In genomic region chr11:10097615-10098014, GRCh38 we compare ENCODE assay signal across 30 cellular contexts.
"Had no signal": no experiment of that assay in that cellular context is flagged by ENCODE, and none has a peak within 500 bp of the region (broad histone marks: within the 10 kb centered on the region; RNA-seq: fewer than 3 reads in every experiment).

No MANE protein-coding gene starts in this region.

- H3K4me1 Mint-ChIP-seq: endodermal cell; nephron; neural progenitor cell; stimulated activated naive CD8-positive, alpha-beta T cell treated with anti-CD3 and anti-CD28 coated beads, Interleukin-15, amount 100 ng/mL, for 72 hours had no signal

- H3K27me3 Mint-ChIP-seq: naive thymus-derived CD4-positive, alpha-beta T cell; stimulated activated naive CD8-positive, alpha-beta T cell treated with anti-CD3 and anti-CD28 coated beads, Interleukin-15, amount 100 ng/mL, for 72 hours had no signal

- H3K4me3 ChIP-seq: dorsolateral prefrontal cortex, esophagus muscularis mucosa, gastroesophageal sphincter, neural progenitor cell, psoas muscle, right lobe of liver, suprapubic skin, thyroid gland had no signal

- FAIRE-seq: colon, endothelial cell of umbilical vein, small intestine had no signal

- DNase-seq: central memory CD4-positive, alpha-beta T cell; dorsolateral prefrontal cortex; effector CD4-positive, alpha-beta T cell; endodermal cell; foreskin keratinocyte; hypothalamus; immature natural killer cell; islet precursor cell; kidney glomerular epithelial cell; mesenchymal stem cell; midbrain; naive thymus-derived CD4-positive, alpha-beta T cell; nucleus accumbens; posterior cingulate gyrus; psoas muscle; right lobe of liver; small intestine; stimulated activated CD4-positive, alpha-beta T cell treated with anti-CD3 and anti-CD28 coated beads, Interleukin-15, amount 100 ng/mL, for 24 hours; stimulated activated CD4-positive, alpha-beta T cell treated with anti-CD3 and anti-CD28 coated beads, Interleukin-2, amount 100 ng/mL, for 48 hours; stimulated activated naive CD4-positive, alpha-beta T cell; stimulated activated naive CD8-positive, alpha-beta T cell treated with anti-CD3 and anti-CD28 coated beads, Interleukin-15, amount 100 ng/mL, for 72 hours; thyroid gland; trophoblast cell had no signal

- H3K27ac Mint-ChIP-seq: endodermal cell; immature natural killer cell; naive thymus-derived CD4-positive, alpha-beta T cell; nephron; neural progenitor cell; stimulated activated naive CD8-positive, alpha-beta T cell treated with anti-CD3 and anti-CD28 coated beads, Interleukin-15, amount 100 ng/mL, for 72 hours had no signal

- ATAC-seq: foreskin keratinocyte; gastroesophageal sphincter; naive thymus-derived CD4-positive, alpha-beta T cell; psoas muscle; right lobe of liver; stimulated activated naive CD8-positive, alpha-beta T cell treated with anti-CD3 and anti-CD28 coated beads, Interleukin-15, amount 100 ng/mL, for 72 hours had no signal

- H3K36me3 ChIP-seq: right lobe of liver, thyroid gland had no signal

- H3K27me3 ChIP-seq: dorsolateral prefrontal cortex, esophagus muscularis mucosa, foreskin keratinocyte, gastroesophageal sphincter, neural progenitor cell, right lobe of liver, suprapubic skin, thyroid gland had no signal

- H3K4me3 Mint-ChIP-seq: endodermal cell; immature natural killer cell; naive thymus-derived CD4-positive, alpha-beta T cell; nephron; neural progenitor cell; stimulated activated naive CD8-positive, alpha-beta T cell treated with anti-CD3 and anti-CD28 coated beads, Interleukin-15, amount 100 ng/mL, for 72 hours had no signal
